ENCODE assay signal across 11 cellular contexts in genomic region chr11:96263361-96263763, GRCh38.
DNase-seq lines count a peak whose midpoint lies in the region; ATAC-seq, FAIRE-seq and TF ChIP-seq lines count a peak whose summit lies in the region.
"Had no signal": no experiment of that assay in that cellular context is flagged by ENCODE, and none has a peak within 500 bp of the region (broad histone marks: within the 10 kb centered on the region; RNA-seq: fewer than 3 reads in every experiment).

No MANE protein-coding gene starts in this region.

- H3K4me2 ChIP-seq in K562 (ENCODE audit: insufficient read depth, low read length), result no peak overlapping the region

- CTCF ChIA-PET in K562 (lab: Yijun Ruan, JAX; ENCODE audit: low intra/inter-chr PET ratio), result no interaction called here

- POLR2A ChIA-PET in K562 (lab: Yijun Ruan, JAX), result no interaction called here

- H4K20me1 ChIP-seq in K562 (replicated peaks; ENCODE audit: control insufficient read depth, insufficient read depth, low read length), result no peaks in the 10 kb centered on the region

- peaks cover 95% of the 10 kb centered on the region for H3K4me1 Mint-ChIP-seq in activated naive CD8-positive, alpha-beta T cell (ENCODE audit: low read depth)
- peaks cover 92% of the 10 kb centered on the region for H3K4me1 Mint-ChIP-seq in activated naive CD8-positive, alpha-beta T cell treated with anti-CD3 and anti-CD28 coated beads, Interleukin-2, amount 50 U/mL, for 24 hours

- peak overlapping the region; percentile 94 for H3K27ac Mint-ChIP-seq in activated naive CD8-positive, alpha-beta T cell
- no peak overlapping the region for H3K27ac Mint-ChIP-seq in activated naive CD8-positive, alpha-beta T cell treated with anti-CD3 and anti-CD28 coated beads, Interleukin-2, amount 50 U/mL, for 24 hours

- TF ChIP-seq CTCF in K562 (IDR thresholded peaks at IDR 0.05 in 2 of 3, conservative IDR thresholded peaks at IDR 0.05 in 1 of 3; ENCODE audit: insufficient read depth in 2 of 3, low read depth in 1 of 3, low read length in 3 of 3) (no peak), liver (IDR thresholded peaks at IDR 0.05; ENCODE audit: low read depth, low read length, missing input control) (no peak), vagina (IDR thresholded peaks at IDR 0.05) (peak in 1 of 3 experiments; percentile 14)

- in situ Hi-C loops in K562 (cut with MboI), result no loop called here

- H3K27ac ChIP-seq in K562 (ENCODE audit: extremely low read depth, low read depth, low read length), result no peak overlapping the region
- no peak overlapping the region for H3K27ac ChIP-seq in liver (ENCODE audit: low read depth in 1 of 2, low read length in 2 of 2)
- peak overlapping the region; percentile 69 for H3K27ac ChIP-seq in vagina

- H3K27me3 Mint-ChIP-seq in activated naive CD8-positive, alpha-beta T cell, result no peaks in the 10 kb centered on the region
- H3K27me3 Mint-ChIP-seq in activated naive CD8-positive, alpha-beta T cell treated with anti-CD3 and anti-CD28 coated beads, Interleukin-2, amount 50 U/mL, for 24 hours, result no peaks in the 10 kb centered on the region

- H3K4me3 Mint-ChIP-seq in activated naive CD8-positive, alpha-beta T cell, result no peak overlapping the region
- no peak overlapping the region for H3K4me3 Mint-ChIP-seq in activated naive CD8-positive, alpha-beta T cell treated with anti-CD3 and anti-CD28 coated beads, Interleukin-2, amount 50 U/mL, for 24 hours

- H3K36me3 ChIP-seq in K562 (ENCODE audit: control insufficient read depth, insufficient read depth, low read length), result no peaks in the 10 kb centered on the region
- H3K36me3 ChIP-seq in liver (ENCODE audit: control insufficient read depth in 4 of 4, insufficient read depth in 3 of 4, low read depth in 1 of 4, low read length in 3 of 4), result no peaks in the 10 kb centered on the region
- H3K36me3 ChIP-seq in vagina, result no peaks in the 10 kb centered on the region
- H3K36me3 ChIP-seq: BE2C had no signal

- no peaks in the 10 kb centered on the region for H3K9me1 ChIP-seq in K562 (ENCODE audit: control insufficient read depth, insufficient read depth, low read length)

- no peak for FAIRE-seq in K562 (lab: Jason Lieb, UNC)

- H3K36me3 Mint-ChIP-seq in activated naive CD8-positive, alpha-beta T cell, result peaks cover 26% of the 10 kb centered on the region
- H3K36me3 Mint-ChIP-seq in activated naive CD8-positive, alpha-beta T cell treated with anti-CD3 and anti-CD28 coated beads, Interleukin-2, amount 50 U/mL, for 24 hours (ENCODE audit: low read depth), result peaks cover 21% of the 10 kb centered on the region

- intact Hi-C loops in K562 (cut with micrococcal nuclease), result no loop called here
- intact Hi-C loops in vagina (cut with DNase I), result no loop called here

- H3K79me2 ChIP-seq in K562 (ENCODE audit: control insufficient read depth, insufficient read depth, low read length), result 0 out of 3 replicates have a peak, but pooled peaks cover 2% of the 10 kb centered on the region

- H3K4me1 ChIP-seq in K562 (replicated peaks in 1 of 2; ENCODE audit: control insufficient read depth in 2 of 2, insufficient read depth in 2 of 2, low read length in 2 of 2) (peaks cover 0 to 37% of the 10 kb centered on the region in 2 experiments), liver (ENCODE audit: control insufficient read depth in 4 of 4, insufficient read depth in 4 of 4, low read length in 3 of 4) (peaks cover 0 to 5% (median 0%) of the 10 kb centered on the region in 4 donors), vagina (peaks cover 82% of the 10 kb centered on the region)

- TF ChIP-seq RAD21 in K562 (CRISPR knock-in tag; conservative IDR thresholded peaks at IDR 0.05 in 1 of 2, IDR thresholded peaks at IDR 0.05 in 1 of 2), result no peak
- TF ChIP-seq RAD21 in liver (IDR thresholded peaks at IDR 0.05), result no peak

- TF ChIP-seq EP300 in K562 (IDR thresholded peaks at IDR 0.05; ENCODE audit: low read length), result peak; percentile 45; the same call in 1 of the 2 replicates

- no peak for DNase-seq in activated naive CD8-positive, alpha-beta T cell treated with anti-CD3 and anti-CD28 coated beads, Interleukin-2, amount 50 U/mL, for 24 hours
- DNase-seq in K562 (ENCODE audit: extremely low read depth in 1 of 4, low spot score in 3 of 4) (peak in 1 of 4 experiments; percentile 23), vagina (ENCODE audit: extremely low spot score in 2 of 2) (no peak), middle frontal gyrus (ENCODE audit: extremely low spot score, low spot score) (no peak)
- DNase-seq: BE2C, left cardiac atrium had no signal

- H3K9ac ChIP-seq in K562 (ENCODE audit: insufficient read depth in 1 of 2, low read depth in 2 of 2, low read length in 2 of 2) (no peak overlapping the region), liver (ENCODE audit: low read depth in 1 of 2, low read length in 2 of 2) (no peak overlapping the region)

- H3K4me3 ChIP-seq in K562 (no peak overlapping the region), liver (ENCODE audit: low read depth in 1 of 3, low read length in 3 of 3) (no peak overlapping the region), vagina (no peak overlapping the region)

- BruUV-seq in K562 (replicated peaks; lab: Mats Ljungman, UMichigan), result no TSS peak

- H2AFZ ChIP-seq in K562 (ENCODE audit: low read depth, low read length), result no peak overlapping the region

- H3K27me3 ChIP-seq in K562 (ENCODE audit: control insufficient read depth in 2 of 2, insufficient read depth in 2 of 2, low read length in 2 of 2) (no peaks in the 10 kb centered on the region), liver (ENCODE audit: control insufficient read depth in 4 of 4, insufficient read depth in 4 of 4, low read length in 3 of 4) (no peaks in the 10 kb centered on the region), vagina (no peaks in the 10 kb centered on the region)
- H3K27me3 ChIP-seq: BE2C had no signal

- TF ChIP-seq POLR2A in K562 (conservative IDR thresholded peaks at IDR 0.05) (no peak), vagina (IDR thresholded peaks at IDR 0.05) (no peak)

- H3K9me3 ChIP-seq in K562 (replicated peaks; ENCODE audit: control insufficient read depth, insufficient read depth, low read depth, low read length), result no peaks in the 10 kb centered on the region
- no peaks in the 10 kb centered on the region for H3K9me3 ChIP-seq in liver (ENCODE audit: control insufficient read depth in 4 of 4, low read length in 3 of 4)
- H3K9me3 ChIP-seq in vagina, result no peaks in the 10 kb centered on the region
- H3K9me3 ChIP-seq: BE2C had no signal

- H3K9me3 Mint-ChIP-seq in activated naive CD8-positive, alpha-beta T cell (ENCODE audit: low read depth), result peaks cover 5% of the 10 kb centered on the region
- H3K9me3 Mint-ChIP-seq in activated naive CD8-positive, alpha-beta T cell treated with anti-CD3 and anti-CD28 coated beads, Interleukin-2, amount 50 U/mL, for 24 hours, result peaks cover under 1% of the 10 kb centered on the region

- ATAC-seq in activated naive CD8-positive, alpha-beta T cell treated with anti-CD3 and anti-CD28 coated beads, Interleukin-2, amount 50 U/mL, for 24 hours, result no peak
- ATAC-seq in K562 (0 out of 3 replicates have a peak, but pooled peaks have one; percentile 6), GM18907 (IDR thresholded peaks at IDR 0.05; ENCODE audit: unreplicated experiment) (no peak), HG03457 (IDR thresholded peaks at IDR 0.05; ENCODE audit: unreplicated experiment) (no peak)
- ATAC-seq: Panc1 had no signal

TF ChIP-seq in liver, 16 proteins besides CTCF, POLR2A, EP300 and RAD21:
- TF ChIP-seq JUND (IDR thresholded peaks at IDR 0.05) (peak; percentile 50 to 58), ZBTB33 (IDR thresholded peaks at IDR 0.05) (no peak)
TF ChIP-seq in liver: peak in this region for 1.
